In genomic region chr14:89027097-89027740, GRCh38 we compare ENCODE assay signal across 1 cellular context.
TF ChIP-seq lines count a peak whose summit lies in the region.

No MANE protein-coding gene starts in this region.

TF ChIP-seq in HEK293, 187 proteins besides CTCF, POLR2A, EP300 and RAD21 (continued from another document):
- TF ChIP-seq ATF2 (tag by site-specific recombination; IDR thresholded peaks at IDR 0.05; ENCODE audit: low read depth) (no peak), ELK4 (IDR thresholded peaks at IDR 0.05; ENCODE audit: borderline replicate concordance, low read depth, low read length) (no peak), ZNF248 (tag by site-specific recombination; IDR thresholded peaks at IDR 0.05) (no peak), GLI2 (tag by site-specific recombination; IDR thresholded peaks at IDR 0.05; ENCODE audit: borderline replicate concordance, low read depth) (no peak), ZNF600 (tag by site-specific recombination; IDR thresholded peaks at IDR 0.05) (no peak), ZNF311 (tag by site-specific recombination; IDR thresholded peaks at IDR 0.05; ENCODE audit: borderline replicate concordance) (no peak), ZNF513 (tag by site-specific recombination; IDR thresholded peaks at IDR 0.05) (no peak), ZNF623 (tag by site-specific recombination; IDR thresholded peaks at IDR 0.05) (no peak), RBAK (tag by site-specific recombination; IDR thresholded peaks at IDR 0.05) (no peak), ZNF580 (tag by site-specific recombination; IDR thresholded peaks at IDR 0.05) (no peak), ZNF660 (tag by site-specific recombination; IDR thresholded peaks at IDR 0.05) (no peak), ZNF302 (tag by site-specific recombination; IDR thresholded peaks at IDR 0.05; ENCODE audit: low read depth) (no peak), ZBTB7A (tag by site-specific recombination; IDR thresholded peaks at IDR 0.05; ENCODE audit: low read depth) (no peak), ZBTB44 (tag by site-specific recombination; IDR thresholded peaks at IDR 0.05) (no peak), ZSCAN30 (tag by site-specific recombination; IDR thresholded peaks at IDR 0.05) (peak; percentile 34; the same call in 1 of the 2 replicates), ZSCAN18 (tag by site-specific recombination; IDR thresholded peaks at IDR 0.05) (no peak), ZNF777 (tag by site-specific recombination; IDR thresholded peaks at IDR 0.05; ENCODE audit: borderline replicate concordance) (peak; percentile 37; the same call in 1 of the 2 replicates), ZNF791 (tag by site-specific recombination; IDR thresholded peaks at IDR 0.05) (no peak), ZNF654 (tag by site-specific recombination; IDR thresholded peaks at IDR 0.05; ENCODE audit: low read depth) (peak; percentile 25; the same call in 1 of the 2 replicates), ZNF184 (tag by site-specific recombination; IDR thresholded peaks at IDR 0.05) (no peak), PRDM4 (tag by site-specific recombination; IDR thresholded peaks at IDR 0.05) (no peak)
